Comparison of ENCODE assay signal across 1 cellular context in genomic region chr12:118145113-118145797, GRCh38.
TF ChIP-seq lines count a peak whose summit lies in the region.

No MANE protein-coding gene starts in this region.

TF ChIP-seq in GM12878, 131 proteins besides CTCF, POLR2A, EP300 and RAD21 (continued from another document):
- TF ChIP-seq ZNF592 (IDR thresholded peaks at IDR 0.05) (no peak), RUNX3 (IDR thresholded peaks at IDR 0.05; ENCODE audit: low read length) (peak; percentile 44; the same call in 1 of the 2 replicates), ZBTB40 (IDR thresholded peaks at IDR 0.05; ENCODE audit: borderline replicate concordance) (no peak), FOXK2 (IDR thresholded peaks at IDR 0.05) (no peak), NFXL1 (IDR thresholded peaks at IDR 0.05; ENCODE audit: borderline replicate concordance) (no peak), SPI1 (IDR thresholded peaks at IDR 0.05; ENCODE audit: borderline replicate concordance, insufficient read depth, low read depth, low read length) (0 out of 2 replicates have a peak, but pooled peaks have one; percentile 37), TCF3 (IDR thresholded peaks at IDR 0.05; ENCODE audit: borderline replicate concordance, insufficient read depth, low read depth, low read length) (peak; percentile 74; the same call in 1 of the 2 replicates), CEBPZ (IDR thresholded peaks at IDR 0.05; ENCODE audit: low read depth, low read length) (no peak)
